ENCODE assay signal across 8 cellular contexts in the genomic region with DNA sequence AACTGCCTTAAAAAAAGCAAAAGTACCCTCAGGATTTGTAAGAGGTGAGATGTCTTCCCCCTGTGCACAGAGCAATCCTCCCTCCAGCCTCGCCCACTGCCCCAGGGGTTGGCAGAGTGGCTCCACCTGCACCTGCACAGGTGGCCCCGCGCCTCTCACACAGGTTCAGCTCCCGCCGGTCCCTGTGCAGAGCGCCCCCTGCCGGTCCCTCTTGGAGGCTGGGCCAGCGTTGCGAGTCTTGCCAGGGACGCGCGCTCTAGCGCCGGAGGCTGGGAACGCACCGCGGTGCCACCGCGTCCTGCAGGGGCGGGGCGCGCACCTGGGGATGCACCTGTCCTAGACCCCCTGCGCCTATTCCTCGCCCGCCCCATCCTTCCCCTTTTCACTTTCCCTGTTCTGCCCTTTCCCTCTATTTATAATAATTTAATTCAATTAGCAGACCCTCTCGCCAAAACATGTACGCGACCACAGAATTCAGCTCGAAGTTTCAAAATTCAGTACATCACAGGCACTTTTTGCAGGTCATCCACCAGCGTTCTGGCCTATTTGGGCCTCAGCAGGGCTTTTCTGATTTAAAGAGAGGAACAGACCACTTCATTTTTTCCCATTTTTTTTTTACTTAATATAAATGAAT.
A peak's percentile ranks its signal among the peaks of the same experiment; 100 is the strongest.
DNase-seq lines count a peak whose midpoint lies in the region; ATAC-seq and TF ChIP-seq lines count a peak whose summit lies in the region.

No MANE protein-coding gene starts in this region.

- POLR2A ChIA-PET in PC-9 (lab: Charles Lee; ENCODE audit: unreplicated experiment), result no interaction called here

- intact Hi-C loops in PC-9 (cut with micrococcal nuclease; ENCODE audit: unreplicated experiment), result no loop called here

- no TSS peak for BruUV-seq in PC-9 (replicated peaks; lab: Mats Ljungman, UMichigan)

- no peaks in the 10 kb centered on the region for H3F3A ChIP-seq in PC-9 (ENCODE audit: insufficient read depth, low read depth)

- H3K27me3 ChIP-seq in PC-9 (ENCODE audit: insufficient read depth, low read depth), result peaks cover 7% of the 10 kb centered on the region; the same call in 1 of the 2 replicates

- H3K79me2 ChIP-seq in PC-9 (ENCODE audit: low read depth), result no peaks in the 10 kb centered on the region

- ATAC-seq in HG03159 (IDR thresholded peaks at IDR 0.05; ENCODE audit: unreplicated experiment), result peak; percentile 92
- no peak for ATAC-seq in HG02678 (IDR thresholded peaks at IDR 0.05; ENCODE audit: unreplicated experiment)

- no peaks in the 10 kb centered on the region for H3K9me2 ChIP-seq in PC-9 (ENCODE audit: insufficient read depth)

- H3K4me1 Mint-ChIP-seq in neural crest cell, result no peaks in the 10 kb centered on the region

- H3K27ac ChIP-seq in PC-9, result no peak overlapping the region

- H3K36me3 Mint-ChIP-seq in neural crest cell (ENCODE audit: low read depth), result no peaks in the 10 kb centered on the region

- H3K4me1 ChIP-seq in PC-9 (replicated peaks; ENCODE audit: insufficient read depth), result no peaks in the 10 kb centered on the region

- H3K36me3 ChIP-seq in PC-9 (ENCODE audit: low read depth), result no peaks in the 10 kb centered on the region

- peaks cover 57% of the 10 kb centered on the region for H3K27me3 Mint-ChIP-seq in neural crest cell (ENCODE audit: low read depth)

- DNase-seq in stimulated activated CD4-positive, alpha-beta T cell treated with anti-CD3 and anti-CD28 coated beads, Interleukin-15, amount 100 ng/mL, for 24 hours, result peak; percentile 63
- DNase-seq in stimulated activated CD4-positive, alpha-beta T cell treated with anti-CD3 and anti-CD28 coated beads, Interleukin-4, amount 100 ng/mL, for 24 hours, result no peak
- DNase-seq in activated T-cell treated with anti-CD3 and anti-CD28 coated beads, Interleukin-2, amount 50 U/mL, for 48 hours, result peak; percentile 68 to 70
- DNase-seq in neural crest cell (ENCODE audit: low read depth, low spot score) (peak; percentile 66), PC-9 (no peak), NCI-H1436 (lab: John Stamatoyannopoulos, UW) (no peak)

- H4K20me1 ChIP-seq in PC-9 (ENCODE audit: insufficient read depth), result no peaks in the 10 kb centered on the region

- no peaks in the 10 kb centered on the region for H3K9me3 Mint-ChIP-seq in neural crest cell

- no peaks in the 10 kb centered on the region for H3K9me3 ChIP-seq in PC-9 (ENCODE audit: insufficient read depth, low read depth)

- H3K4me3 ChIP-seq in PC-9, result no peak overlapping the region

- CTCF ChIA-PET in PC-9 (lab: Charles Lee), result no interaction called here

- TF ChIP-seq CTCF in neural crest cell (conservative IDR thresholded peaks at IDR 0.05) (peak; percentile 85), PC-9 (conservative IDR thresholded peaks at IDR 0.05) (no peak)

- H3K27ac Mint-ChIP-seq in neural crest cell (ENCODE audit: unreplicated experiment), result no peak overlapping the region

- H2AFZ ChIP-seq in PC-9, result no peak overlapping the region

- no peak overlapping the region for H3K4me3 Mint-ChIP-seq in neural crest cell

- no peak overlapping the region for H3K4me2 ChIP-seq in PC-9

Comparison
In these comparisons a context has a peak if more than half of its experiments do, and no peak if none do; other contexts are left out.
1. DNase-seq: peak in stimulated activated CD4-positive, alpha-beta T cell treated with anti-CD3 and anti-CD28 coated beads, Interleukin-15, amount 100 ng/mL, for 24 hours (single experiment), activated T-cell treated with anti-CD3 and anti-CD28 coated beads, Interleukin-2, amount 50 U/mL, for 48 hours (2 of 2) and neural crest cell (single experiment); none in stimulated activated CD4-positive, alpha-beta T cell treated with anti-CD3 and anti-CD28 coated beads, Interleukin-4, amount 100 ng/mL, for 24 hours (single experiment), PC-9 (0 of 2) and NCI-H1436 (single experiment).